Comparison of ENCODE assay signal across 14 cellular contexts in the genomic region with DNA sequence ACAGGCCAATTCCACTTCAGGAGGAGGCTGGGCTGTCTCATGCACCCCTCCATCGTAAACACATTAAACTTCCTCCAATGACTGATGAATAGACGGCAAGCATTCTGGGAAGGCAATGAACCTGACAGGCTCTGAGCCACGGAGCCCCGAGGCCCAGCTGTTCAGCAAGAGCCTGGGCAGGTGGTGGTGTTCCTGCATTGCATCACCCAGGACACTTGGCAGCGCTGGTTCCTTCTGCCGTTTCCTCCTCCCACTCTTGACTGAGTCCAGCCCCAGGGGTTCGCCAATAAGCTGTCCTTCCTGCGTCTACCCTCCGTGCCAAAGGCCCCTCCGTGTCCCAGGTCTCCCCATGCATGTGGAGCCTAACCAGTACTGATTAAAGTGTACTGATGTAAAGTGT.
DNase-seq lines count a peak whose midpoint lies in the region; ATAC-seq and TF ChIP-seq lines count a peak whose summit lies in the region.
"Had no signal": no experiment of that assay in that cellular context is flagged by ENCODE, and none has a peak within 500 bp of the region (broad histone marks: within the 10 kb centered on the region; RNA-seq: fewer than 3 reads in every experiment).

No MANE protein-coding gene starts in this region.

- H3K36me3 Mint-ChIP-seq in endothelial cell (ENCODE audit: low read depth, unreplicated experiment), result peaks cover 83% of the 10 kb centered on the region

- no peaks in the 10 kb centered on the region for H3K9me3 Mint-ChIP-seq in endothelial cell (ENCODE audit: unreplicated experiment)
- H3K9me3 Mint-ChIP-seq: naive B cell had no signal

- peak overlapping the region; percentile 76 for H3K27ac Mint-ChIP-seq in endothelial cell (ENCODE audit: unreplicated experiment)

- H3K27me3 Mint-ChIP-seq in endothelial cell (ENCODE audit: unreplicated experiment), result peaks cover 46% of the 10 kb centered on the region
- H3K27me3 Mint-ChIP-seq: naive B cell had no signal

- H3K27me3 ChIP-seq in ovary, result no peaks in the 10 kb centered on the region

- H3K36me3 ChIP-seq in ovary, result no peaks in the 10 kb centered on the region

- intact Hi-C loops in ovary (cut with DNase I), result no loop called here

- peak; percentile 32 for DNase-seq in DMS53 (lab: John Stamatoyannopoulos, UW)
- DNase-seq in DMS53 treated with DMSO at 0.1 percent for 48 hours (lab: John Stamatoyannopoulos, UW; ENCODE audit: unreplicated experiment), result no peak
- DNase-seq in NCI-H2107 treated with DMSO at 0.1 percent for 48 hours (lab: John Stamatoyannopoulos, UW; ENCODE audit: unreplicated experiment), result peak; percentile 74
- DNase-seq in endothelial cell (ENCODE audit: low spot score), result no peak
- peak in 3 of 5 donors; percentile 35 to 54 (median 45) for DNase-seq in ovary
- DNase-seq in HUDEP-2 (lab: John Stamatoyannopoulos, UW; ENCODE audit: unreplicated experiment in 76 of 76), result no peak
- DNase-seq in dedifferentiated amniotic fluid mesenchymal stem cell (ENCODE audit: extremely low spot score), result no peak
- DNase-seq: activated T-cell treated with anti-CD3 and anti-CD28 coated beads for 4 hours; EL; naive B cell; stimulated activated CD4-positive, alpha-beta T cell treated with anti-CD3 and anti-CD28 coated beads, Interleukin-2, amount 100 ng/mL, for 24 hours had no signal

- H3K4me3 ChIP-seq in ovary, result no peak overlapping the region
- H3K4me3 ChIP-seq: coronary artery had no signal

- TF ChIP-seq CTCF in endothelial cell (IDR thresholded peaks at IDR 0.05; ENCODE audit: unreplicated experiment), result no peak
- TF ChIP-seq CTCF in ovary (IDR thresholded peaks at IDR 0.05), result no peak

- H3K9me3 ChIP-seq in ovary, result no peaks in the 10 kb centered on the region

- no peak for TF ChIP-seq EP300 in ovary (IDR thresholded peaks at IDR 0.05)

- no peak for TF ChIP-seq POLR2A in ovary (IDR thresholded peaks at IDR 0.05)

- peaks cover 44% of the 10 kb centered on the region for H3K4me1 Mint-ChIP-seq in endothelial cell (ENCODE audit: unreplicated experiment)

- WGBS in ovary, 3 donors, result 50 to 66% (median 59%) methylated on average over 10 of the region's 10 CpGs

- ATAC-seq in HG03025 (IDR thresholded peaks at IDR 0.05; ENCODE audit: low FRiP score, unreplicated experiment), result no peak

- H3K4me3 Mint-ChIP-seq in endothelial cell (ENCODE audit: unreplicated experiment), result peak overlapping the region; percentile 75
- H3K4me3 Mint-ChIP-seq: naive B cell had no signal

- H3K27ac ChIP-seq in ovary, result no peak overlapping the region
- H3K27ac ChIP-seq: 22Rv1, coronary artery had no signal

- no peaks in the 10 kb centered on the region for H3K4me1 ChIP-seq in ovary (ENCODE audit: insufficient read depth)

Comparison
In these comparisons a context has a peak if more than half of its experiments do, and no peak if none do; other contexts are left out.
1. DNase-seq: peak in DMS53 (single experiment), NCI-H2107 treated with DMSO at 0.1 percent for 48 hours (single experiment) and ovary (3 of 5); none in DMS53 treated with DMSO at 0.1 percent for 48 hours (single experiment), endothelial cell (single experiment), HUDEP-2 (0 of 76) and dedifferentiated amniotic fluid mesenchymal stem cell (single experiment).